In genomic region chr3:12984023-12984823, GRCh38 we compare ENCODE assay signal across 9 cellular contexts.
A peak's percentile ranks its signal among the peaks of the same experiment; 100 is the strongest.
DNase-seq lines count a peak whose midpoint lies in the region; ATAC-seq, FAIRE-seq and TF ChIP-seq lines count a peak whose summit lies in the region.
"Had no signal": no experiment of that assay in that cellular context is flagged by ENCODE, and none has a peak within 500 bp of the region (broad histone marks: within the 10 kb centered on the region; RNA-seq: fewer than 3 reads in every experiment).

No MANE protein-coding gene starts in this region.

- ATAC-seq in HG03025 (IDR thresholded peaks at IDR 0.05; ENCODE audit: low FRiP score, unreplicated experiment), result peak; percentile 43
- ATAC-seq in pancreas, result peak; percentile 85 to 91 (median 88)
- ATAC-seq in GM21737 (IDR thresholded peaks at IDR 0.05; ENCODE audit: unreplicated experiment), result no peak

- H3K4me3 ChIP-seq in pancreas, result no peak overlapping the region

- no peak for FAIRE-seq in pancreas (lab: Jason Lieb, UNC)
- FAIRE-seq: islet of Langerhans had no signal

- peak; percentile 61 to 72 (median 68) for TF ChIP-seq CTCF in pancreas (IDR thresholded peaks at IDR 0.05)

- 36 to 41% methylated on average over 7 of the region's 7 CpGs for WGBS in pancreas, 2 donors

- intact Hi-C loops in pancreas (cut with DNase I), result loop anchor here in 1 of 3 donors (10.0 kb wide), 1 partner anchor 109 kb away; no protein-coding TSS in a partner anchor

- H3K27me3 ChIP-seq in pancreas, result no peaks in the 10 kb centered on the region

- H3K36me3 ChIP-seq in pancreas, result no peaks in the 10 kb centered on the region

- peak; percentile 66 for DNase-seq in DMS53 (lab: John Stamatoyannopoulos, UW)
- DNase-seq in DMS53 treated with DMSO at 0.1 percent for 48 hours (lab: John Stamatoyannopoulos, UW; ENCODE audit: unreplicated experiment), result no peak
- DNase-seq in OCI-M2 (lab: John Stamatoyannopoulos, UW; ENCODE audit: unreplicated experiment), result peak; percentile 29
- DNase-seq in activated T-helper 9 cell treated with anti-CD3 and anti-CD28 coated beads, Interleukin-2, amount 50 U/mL, for 16 hours (ENCODE audit: low read depth), result peak; percentile 35
- DNase-seq in foreskin melanocyte, result peak; percentile 52
- DNase-seq in pancreas, result peak in 5 of 6 donors; percentile 60 to 78 (median 67)

- H3K9me3 ChIP-seq in pancreas, result no peaks in the 10 kb centered on the region

- no peak overlapping the region for H3K27ac ChIP-seq in pancreas

- H3K4me1 ChIP-seq in pancreas, result peaks cover 4 to 5% (median 4%) of the 10 kb centered on the region in 3 donors
